Comparison of ENCODE assay signal across 6 cellular contexts in genomic region chr1:224096773-224097172, GRCh38.
"Had no signal": no experiment of that assay in that cellular context is flagged by ENCODE, and none has a peak within 500 bp of the region (broad histone marks: within the 10 kb centered on the region; RNA-seq: fewer than 3 reads in every experiment).

No MANE protein-coding gene starts in this region.

- H3K27ac Mint-ChIP-seq: IgD-negative memory B cell had no signal

- DNase-seq: IMR-90, KBM-7, KG1 had no signal

- H3K36me3 Mint-ChIP-seq: IgD-negative memory B cell had no signal

- H3K4me1 Mint-ChIP-seq: IgD-negative memory B cell had no signal

- H3K4me3 ChIP-seq: K562 had no signal

- H3K27ac ChIP-seq: HL-60 had no signal
